8 cellular contexts compared by ENCODE assay signal in genomic region chr7:45768516-45769394, GRCh38.
DNase-seq lines count a peak whose midpoint lies in the region; ATAC-seq and TF ChIP-seq lines count a peak whose summit lies in the region.
"Not testable (repeated sequence)": the region's sequence is repeated elsewhere in the genome, so short reads cannot be mapped to it uniquely, and the experiment has no call there.

No MANE protein-coding gene starts in this region.

- H3K79me2 ChIP-seq in OCI-LY3 (ENCODE audit: low read length), result peaks cover 22% of the 10 kb centered on the region

- peak overlapping the region; percentile 82 for H3K4me2 ChIP-seq in OCI-LY3 (ENCODE audit: low read length)

- H3K9me3 ChIP-seq in OCI-LY3 (ENCODE audit: insufficient read depth, low read length); mucosa of descending colon: not testable (repeated sequence)

- intact Hi-C loops in mucosa of descending colon (cut with DNase I, micrococcal nuclease), result not testable (repeated sequence)

- not testable (repeated sequence) for H4K20me1 ChIP-seq in OCI-LY3 (ENCODE audit: insufficient read depth, low read length)

- not testable (repeated sequence) for H3K27me3 ChIP-seq in OCI-LY3 (ENCODE audit: low read depth, low read length)

- peak overlapping the region; percentile 74; the same call in 1 of the 2 replicates for H2AFZ ChIP-seq in OCI-LY3 (ENCODE audit: low read depth, low read length)

- H3K4me1 ChIP-seq in OCI-LY3 (ENCODE audit: low read length); mucosa of descending colon (ENCODE audit: low read depth): not testable (repeated sequence)

- ATAC-seq in GM21528 (IDR thresholded peaks at IDR 0.05; ENCODE audit: low FRiP score, unreplicated experiment) (peak; percentile 100), mucosa of descending colon (peak; percentile 100)

- DNase-seq in DMS 273 treated with DMSO at 0.1 percent for 48 hours (lab: John Stamatoyannopoulos, UW) (peak; percentile 91), HuH-7.5 (ENCODE audit: low spot score) (peak; percentile 75), activated T-cell treated with anti-CD3 and anti-CD28 coated beads for 4 hours (peak; percentile 97), epithelial cell of prostate (ENCODE audit: low read depth, low spot score) (peak; percentile 88), mucosa of descending colon (peak; percentile 98 to 99 (median 99))
- peak; percentile 95 to 99 for DNase-seq in stimulated activated CD8-positive, alpha-beta memory T cell treated with anti-CD3 and anti-CD28 coated beads, Interleukin-4, amount 100 ng/mL, for 1 hour (ENCODE audit: low read depth in 2 of 2, low spot score in 1 of 2)

- H3K36me3 ChIP-seq in OCI-LY3 (replicated peaks; ENCODE audit: low read depth, low read length); mucosa of descending colon (ENCODE audit: low read depth): not testable (repeated sequence)

- H3K4me3 ChIP-seq in OCI-LY3 (ENCODE audit: low read length) (peak overlapping the region; percentile 80), mucosa of descending colon (peak overlapping the region; percentile 69)

- H3K27ac ChIP-seq in OCI-LY3 (ENCODE audit: low read length) (peak overlapping the region; percentile 66), epithelial cell of prostate (peak overlapping the region; percentile 66)

- peak overlapping the region; percentile 87 for H3K9ac ChIP-seq in OCI-LY3 (ENCODE audit: low read length)

- not testable (repeated sequence) for TF ChIP-seq CTCF in OCI-LY3 (IDR thresholded peaks at IDR 0.05; ENCODE audit: low read depth, low read length); mucosa of descending colon (IDR thresholded peaks at IDR 0.05)

Comparison
In these comparisons a context has a peak if more than half of its experiments do, and no peak if none do; other contexts are left out.
1. Peak in every context shown above with its lines: DNase-seq, ATAC-seq, H3K4me3 ChIP-seq and H3K27ac ChIP-seq.